In genomic region chr15:90394074-90394473, GRCh38 we compare ENCODE assay signal across 19 cellular contexts. TPM values are rescaled to one million over a fixed set of nuclear protein-coding genes. Genes with fewer than 3 reads are reported as not detected.
DNase-seq lines count a peak whose midpoint lies in the region; ATAC-seq and TF ChIP-seq lines count a peak whose summit lies in the region.
"Had no signal": no experiment of that assay in that cellular context is flagged by ENCODE, and none has a peak within 500 bp of the region (broad histone marks: within the 10 kb centered on the region; RNA-seq: fewer than 3 reads in every experiment).

No MANE protein-coding gene starts in this region.

- no peak overlapping the region for H3K4me2 ChIP-seq in mesendoderm (ENCODE audit: low read length)

- H3K4me1 ChIP-seq in ascending aorta = peaks cover 20 to 61% of the 10 kb centered on the region in 2 donors
- peaks cover 14% of the 10 kb centered on the region for H3K4me1 ChIP-seq in mesendoderm (ENCODE audit: control insufficient read depth, low read depth, low read length)
- H3K4me1 ChIP-seq in suprapubic skin = peaks cover 90% of the 10 kb centered on the region

- no peak for DNase-seq in activated CD4-positive, alpha-beta T cell treated with anti-CD3 and anti-CD28 coated beads, Interleukin-2, amount 10 ng/mL, durations not matched to agents 7 days and 5 days
- DNase-seq in activated CD4-positive, alpha-beta T cell treated with anti-CD3 and anti-CD28 coated beads for 1 hour = no peak
- DNase-seq in ascending aorta (ENCODE audit: low spot score in 2 of 2) = no peak
- DNase-seq in mesendoderm = no peak
- no peak for DNase-seq in suprapubic skin (ENCODE audit: low spot score in 2 of 2)
- no peak for DNase-seq in Kasumi-1 (lab: John Stamatoyannopoulos, UW)
- no peak for DNase-seq in CD1c-positive myeloid dendritic cell (ENCODE audit: extremely low spot score)
- DNase-seq: 8988T; activated CD4-positive, alpha-beta T cell treated with anti-CD3 and anti-CD28 coated beads, Interleukin-2, amount 50 U/mL, for 1 hour; Calu3; effector memory CD4-positive, alpha-beta T cell; KG1; kidney; NCI-H1694 treated with DMSO at 0.1 percent for 48 hours; NCI-H748 treated with DMSO at 0.1 percent for 48 hours; stimulated activated naive CD4-positive, alpha-beta T cell treated with Interleukin-2 at 50 U/mL for 16 hours had no signal

- H3K9ac ChIP-seq in mesendoderm (ENCODE audit: low read length) = no peak overlapping the region

- no peak overlapping the region for H3K4me3 ChIP-seq in ascending aorta
- H3K4me3 ChIP-seq in mesendoderm (ENCODE audit: low read length) = no peak overlapping the region
- H3K4me3 ChIP-seq in suprapubic skin = peak overlapping the region; percentile 18

- H3K23ac ChIP-seq in mesendoderm (ENCODE audit: low read length) = no peak overlapping the region

- POLR2A ChIA-PET in activated CD4-positive, alpha-beta T cell treated with anti-CD3 and anti-CD28 coated beads, Interleukin-2, amount 10 ng/mL, durations not matched to agents 7 days and 5 days (lab: Charles Lee) = no interaction called here

- no peak overlapping the region for H3K4me3 Mint-ChIP-seq in activated CD4-positive, alpha-beta T cell treated with anti-CD3 and anti-CD28 coated beads, Interleukin-2, amount 10 ng/mL, durations not matched to agents 7 days and 5 days

- H2AK5ac ChIP-seq in mesendoderm (ENCODE audit: low read length) = no peak overlapping the region

- peak overlapping the region; percentile 17 for H3K56ac ChIP-seq in mesendoderm (ENCODE audit: low read length)

- TF ChIP-seq CTCF in ascending aorta (IDR thresholded peaks at IDR 0.05) (no peak), suprapubic skin (IDR thresholded peaks at IDR 0.05) (no peak)

- peaks cover 52% of the 10 kb centered on the region for H3K36me3 Mint-ChIP-seq in activated CD4-positive, alpha-beta T cell treated with anti-CD3 and anti-CD28 coated beads, Interleukin-2, amount 10 ng/mL, durations not matched to agents 7 days and 5 days (ENCODE audit: low read depth)

- no peak overlapping the region for H2BK120ac ChIP-seq in mesendoderm (ENCODE audit: low read depth, low read length)

- H2BK15ac ChIP-seq in mesendoderm (replicated peaks; ENCODE audit: low read depth) = no peak overlapping the region

- no peaks in the 10 kb centered on the region for H3K27me3 Mint-ChIP-seq in activated CD4-positive, alpha-beta T cell treated with anti-CD3 and anti-CD28 coated beads, Interleukin-2, amount 10 ng/mL, durations not matched to agents 7 days and 5 days

- no peaks in the 10 kb centered on the region for H3K9me3 Mint-ChIP-seq in activated CD4-positive, alpha-beta T cell treated with anti-CD3 and anti-CD28 coated beads, Interleukin-2, amount 10 ng/mL, durations not matched to agents 7 days and 5 days
- H3K9me3 Mint-ChIP-seq: activated T-helper 2 cell treated with anti-CD3 and anti-CD28 coated beads, Interferon-gamma antibody, Interleukin-2, Interleukin-4, amounts not matched to agents 10 μg/mL and 5 μg/mL and 100 μg/mL, durations not matched to agents 14 hours and 24 hours and 36 hours had no signal

- CTCF ChIA-PET in activated CD4-positive, alpha-beta T cell treated with anti-CD3 and anti-CD28 coated beads, Interleukin-2, amount 10 ng/mL, durations not matched to agents 7 days and 5 days (lab: Charles Lee) = interaction anchor here (0.6 to 1.7 kb wide), 5 partner anchors 13 to 88 kb away, joined by 3 to 4 read pairs (median 3); no protein-coding TSS in a partner anchor

- no peak overlapping the region for H4K5ac ChIP-seq in mesendoderm (ENCODE audit: low read length)

- no peak for TF ChIP-seq EP300 in suprapubic skin (IDR thresholded peaks at IDR 0.05)

- H3K27ac ChIP-seq in ascending aorta (peak overlapping the region; percentile 5 to 38), mesendoderm (ENCODE audit: low read depth, low read length) (no peak overlapping the region), suprapubic skin (peak overlapping the region; percentile 76)

- H3K9me3 ChIP-seq in ascending aorta = no peaks in the 10 kb centered on the region
- no peaks in the 10 kb centered on the region for H3K9me3 ChIP-seq in suprapubic skin

- peaks cover 62% of the 10 kb centered on the region for H3K79me2 ChIP-seq in mesendoderm (ENCODE audit: control insufficient read depth, insufficient read depth, low read length)

- H3K18ac ChIP-seq in mesendoderm (ENCODE audit: low read length) = no peak overlapping the region

- H3K79me1 ChIP-seq in mesendoderm (ENCODE audit: low read length) = peaks cover 14% of the 10 kb centered on the region

- intact Hi-C loops in ascending aorta (cut with DNase I) = loop anchor here (5.0 kb wide), 1 partner anchor 33 kb away; no protein-coding TSS in a partner anchor

- no peak for TF ChIP-seq POLR2A in suprapubic skin (IDR thresholded peaks at IDR 0.05)

- no peak overlapping the region for H4K8ac ChIP-seq in mesendoderm (ENCODE audit: low read depth, low read length)

- H3K4ac ChIP-seq in mesendoderm (ENCODE audit: low read depth, low read length) = no peak overlapping the region

- no peaks in the 10 kb centered on the region for H3K27me3 ChIP-seq in ascending aorta
- H3K27me3 ChIP-seq in mesendoderm (ENCODE audit: insufficient read depth, low read length, poor library complexity) = no peaks in the 10 kb centered on the region
- no peaks in the 10 kb centered on the region for H3K27me3 ChIP-seq in suprapubic skin

- H3K36me3 ChIP-seq in ascending aorta (peaks cover 5 to 19% of the 10 kb centered on the region in 2 donors), mesendoderm (ENCODE audit: control insufficient read depth, insufficient read depth, low read length) (no peaks in the 10 kb centered on the region), suprapubic skin (peaks cover 10% of the 10 kb centered on the region)

- WGBS in mesendoderm (ENCODE audit: extremely low coverage, insufficient coverage, low lambda C conversion rate) = no CpG with 5 or more reads among the region's 1 CpG
- WGBS in suprapubic skin = 100% methylated on average over 1 of the region's 1 CpG

- peak overlapping the region; percentile 47 for H3K27ac Mint-ChIP-seq in activated CD4-positive, alpha-beta T cell treated with anti-CD3 and anti-CD28 coated beads, Interleukin-2, amount 10 ng/mL, durations not matched to agents 7 days and 5 days

- peaks cover 68% of the 10 kb centered on the region for H3K4me1 Mint-ChIP-seq in activated CD4-positive, alpha-beta T cell treated with anti-CD3 and anti-CD28 coated beads, Interleukin-2, amount 10 ng/mL, durations not matched to agents 7 days and 5 days

- H2BK5ac ChIP-seq in mesendoderm (ENCODE audit: low read length) = no peak overlapping the region

- ATAC-seq in GM18868 (IDR thresholded peaks at IDR 0.05; ENCODE audit: unreplicated experiment) = no peak
- ATAC-seq: sciatic nerve had no signal

RNA-seq across cellular contexts. Expression of gene IQGAP1, which starts 6.0 kb away (rescaled TPM):
- 100 to 1,000 TPM; 222 to 296 TPM for total RNA-seq in activated CD4-positive, alpha-beta T cell treated with anti-CD3 and anti-CD28 coated beads, Interleukin-2, amount 10 ng/mL, durations not matched to agents 7 days and 5 days
- total RNA-seq in ascending aorta = 99.1 TPM
- polyA plus RNA-seq in mesendoderm (2013, experiment 1 of 2) = 126 TPM
- polyA plus RNA-seq in mesendoderm (2013, experiment 2 of 2) = 136 TPM
- 100 to 1,000 TPM; 206 to 448 (median 215) TPM for total RNA-seq in suprapubic skin

RNA-seq across cellular contexts. Expression of gene ZNF774, which starts 42.0 kb away (rescaled TPM):
- total RNA-seq in activated CD4-positive, alpha-beta T cell treated with anti-CD3 and anti-CD28 coated beads, Interleukin-2, amount 10 ng/mL, durations not matched to agents 7 days and 5 days = 1 to 10 TPM; 1.1 to 2.1 TPM
- 0.21 TPM for total RNA-seq in ascending aorta
- 0.90 TPM for polyA plus RNA-seq in mesendoderm (2013, experiment 1 of 2)
- 1.0 TPM for polyA plus RNA-seq in mesendoderm (2013, experiment 2 of 2)
- 1 to 10 TPM; 1.4 to 7.2 (median 3.2) TPM for total RNA-seq in suprapubic skin
